ENCODE assay signal across 23 cellular contexts in genomic region chr15:49406352-49407118, GRCh38. TPM values are rescaled to one million over a fixed set of nuclear protein-coding genes. Genes with fewer than 3 reads are reported as not detected.
DNase-seq lines count a peak whose midpoint lies in the region; ATAC-seq and TF ChIP-seq lines count a peak whose summit lies in the region.
"Had no signal": no experiment of that assay in that cellular context is flagged by ENCODE, and none has a peak within 500 bp of the region (broad histone marks: within the 10 kb centered on the region; RNA-seq: fewer than 3 reads in every experiment).

No MANE protein-coding gene starts in this region.

- no peak overlapping the region for H2BK15ac ChIP-seq in mesenchymal stem cell (ENCODE audit: low read depth, poor library complexity, severe bottlenecking)

- H3K18ac ChIP-seq in mesenchymal stem cell (ENCODE audit: low read depth in 1 of 2, low read length in 2 of 2): peak overlapping the region in 1 of 2 experiments; percentile 28

- H3K4me2 ChIP-seq in mesenchymal stem cell (ENCODE audit: low read length, poor library complexity, severe bottlenecking): no peak overlapping the region

- WGBS in mesenchymal stem cell: 95% methylated on average over 17 of the region's 17 CpGs

- DNase-seq in cardiac septum (ENCODE audit: low spot score) (peak; percentile 49), left ventricle myocardium inferior (no peak), chondrocyte (ENCODE audit: low spot score) (peak; percentile 62), mesenchymal stem cell (no peak), OCI-M2 (lab: John Stamatoyannopoulos, UW; ENCODE audit: unreplicated experiment) (no peak), left colon (no peak), endothelial cell (ENCODE audit: low spot score) (no peak)
- DNase-seq: AML-193; C1 segment of cervical spinal cord; CD8-positive, alpha-beta T cell; DMS153; GM23248; NCI-H1105 treated with DMSO at 0.1 percent for 48 hours; NCI-H1694; NCI-H2081; NCI-H2171; NCI-H524 treated with DMSO at 0.1 percent for 48 hours; OCI-M1; SIG-M5 had no signal

- peak overlapping the region in 1 of 2 experiments; percentile 54 for H2BK12ac ChIP-seq in mesenchymal stem cell (ENCODE audit: low read length in 2 of 2)

- H3K9me3 ChIP-seq in left ventricle myocardium inferior (replicated peaks) (peaks cover 5% of the 10 kb centered on the region), mesenchymal stem cell (ENCODE audit: control insufficient read depth, low read length) (no peaks in the 10 kb centered on the region)
- H3K9me3 ChIP-seq: HAP-1 had no signal

- no peak overlapping the region for H4K8ac ChIP-seq in mesenchymal stem cell (ENCODE audit: low read length)

- intact Hi-C loops in cardiac septum (cut with DNase I): no loop called here
- intact Hi-C loops in left ventricle myocardium inferior (cut with micrococcal nuclease): no loop called here
- intact Hi-C loops in left colon (cut with DNase I, micrococcal nuclease): no loop called here

- H3K9ac ChIP-seq in mesenchymal stem cell (ENCODE audit: low read length): no peak overlapping the region
- H3K9ac ChIP-seq: GM23248 had no signal

- H3K36me3 ChIP-seq in left ventricle myocardium inferior: no peaks in the 10 kb centered on the region
- no peaks in the 10 kb centered on the region for H3K36me3 ChIP-seq in mesenchymal stem cell (ENCODE audit: control insufficient read depth in 1 of 2, insufficient read depth in 2 of 2, low read depth in 1 of 2, low read length in 2 of 2)
- H3K36me3 ChIP-seq: HAP-1 had no signal

- H3K9me3 Mint-ChIP-seq in chondrocyte (ENCODE audit: low read depth) (peaks cover 8% of the 10 kb centered on the region), endothelial cell (ENCODE audit: unreplicated experiment) (no peaks in the 10 kb centered on the region)
- no peaks in the 10 kb centered on the region for H3K9me3 Mint-ChIP-seq in stimulated activated memory B cell treated with anti-CD40 and anti-IgM and Interleukin-4, amounts not matched to agents 10 μg/mL and 1 μg/mL and 100 μg/mL, for 72 hours

- H2BK5ac ChIP-seq in mesenchymal stem cell (ENCODE audit: low read depth, low read length, poor library complexity, severe bottlenecking): no peak overlapping the region

- H3K23ac ChIP-seq in mesenchymal stem cell (ENCODE audit: low read length in 2 of 2): no peak overlapping the region

- H3K4me1 ChIP-seq in left ventricle myocardium inferior: no peaks in the 10 kb centered on the region
- no peaks in the 10 kb centered on the region for H3K4me1 ChIP-seq in mesenchymal stem cell (ENCODE audit: control insufficient read depth, insufficient read depth, low read depth, low read length)
- H3K4me1 ChIP-seq: HAP-1 had no signal

- no peaks in the 10 kb centered on the region for H3K79me1 ChIP-seq in mesenchymal stem cell (replicated peaks; ENCODE audit: low read length, poor library complexity, severe bottlenecking)

- H3K27ac Mint-ChIP-seq in chondrocyte (ENCODE audit: unreplicated experiment) (no peak overlapping the region), endothelial cell (ENCODE audit: unreplicated experiment) (no peak overlapping the region)
- H3K27ac Mint-ChIP-seq in stimulated activated memory B cell treated with anti-CD40 and anti-IgM and Interleukin-4, amounts not matched to agents 10 μg/mL and 1 μg/mL and 100 μg/mL, for 72 hours: no peak overlapping the region
- H3K27ac Mint-ChIP-seq: CD8-positive, alpha-beta T cell had no signal

- no peak overlapping the region for H2BK120ac ChIP-seq in mesenchymal stem cell (ENCODE audit: low read depth, low read length)

- H3K4me3 Mint-ChIP-seq in chondrocyte (ENCODE audit: unreplicated experiment): no peak overlapping the region
- no peak overlapping the region for H3K4me3 Mint-ChIP-seq in stimulated activated memory B cell treated with anti-CD40 and anti-IgM and Interleukin-4, amounts not matched to agents 10 μg/mL and 1 μg/mL and 100 μg/mL, for 72 hours
- no peak overlapping the region for H3K4me3 Mint-ChIP-seq in endothelial cell (ENCODE audit: unreplicated experiment)
- H3K4me3 Mint-ChIP-seq: CD8-positive, alpha-beta T cell had no signal

- no peak overlapping the region for H2AFZ ChIP-seq in mesenchymal stem cell (ENCODE audit: low read depth, low read length)
- H2AFZ ChIP-seq: GM23248 had no signal

- H2AK5ac ChIP-seq in mesenchymal stem cell (ENCODE audit: low read length, severe bottlenecking): no peak overlapping the region

- TF ChIP-seq CTCF in left ventricle myocardium inferior (IDR thresholded peaks at IDR 0.05; ENCODE audit: borderline replicate concordance) (no peak), chondrocyte (IDR thresholded peaks at IDR 0.05) (no peak), endothelial cell (IDR thresholded peaks at IDR 0.05; ENCODE audit: unreplicated experiment) (no peak)

- H3K27me3 Mint-ChIP-seq in chondrocyte (ENCODE audit: low read depth): peaks cover 18% of the 10 kb centered on the region
- peaks cover 38% of the 10 kb centered on the region for H3K27me3 Mint-ChIP-seq in stimulated activated memory B cell treated with anti-CD40 and anti-IgM and Interleukin-4, amounts not matched to agents 10 μg/mL and 1 μg/mL and 100 μg/mL, for 72 hours
- H3K27me3 Mint-ChIP-seq in endothelial cell (ENCODE audit: unreplicated experiment): no peaks in the 10 kb centered on the region

- H4K91ac ChIP-seq in mesenchymal stem cell (ENCODE audit: low read length): peak overlapping the region; percentile 72

- no peak overlapping the region for H3K4me3 ChIP-seq in left ventricle myocardium inferior
- H3K4me3 ChIP-seq in mesenchymal stem cell (ENCODE audit: insufficient read depth in 1 of 2, low read depth in 1 of 2, low read length in 2 of 2): no peak overlapping the region
- H3K4me3 ChIP-seq: GM23248, HAP-1 had no signal

- ATAC-seq in stimulated activated memory B cell treated with anti-CD40 and anti-IgM and Interleukin-4, amounts not matched to agents 10 μg/mL and 1 μg/mL and 100 μg/mL, for 72 hours: peak; percentile 47
- no peak for ATAC-seq in left colon
- ATAC-seq: CD8-positive, alpha-beta T cell had no signal

- no peak overlapping the region for H3K4ac ChIP-seq in mesenchymal stem cell (ENCODE audit: low read depth in 1 of 2, low read length in 2 of 2)

- H3K4me1 Mint-ChIP-seq in chondrocyte (ENCODE audit: low read depth) (no peaks in the 10 kb centered on the region), endothelial cell (ENCODE audit: unreplicated experiment) (no peaks in the 10 kb centered on the region)
- H3K4me1 Mint-ChIP-seq in stimulated activated memory B cell treated with anti-CD40 and anti-IgM and Interleukin-4, amounts not matched to agents 10 μg/mL and 1 μg/mL and 100 μg/mL, for 72 hours: no peaks in the 10 kb centered on the region

- H3K27ac ChIP-seq in left ventricle myocardium inferior (replicated peaks): no peak overlapping the region
- no peak overlapping the region for H3K27ac ChIP-seq in mesenchymal stem cell (ENCODE audit: low read length, poor library complexity, severe bottlenecking)
- H3K27ac ChIP-seq: GM23248 had no signal

- H3K14ac ChIP-seq in mesenchymal stem cell (ENCODE audit: low read length in 2 of 2): no peak overlapping the region

- H3K36me3 Mint-ChIP-seq in chondrocyte (ENCODE audit: low read depth) (peaks cover 2% of the 10 kb centered on the region), endothelial cell (ENCODE audit: low read depth, unreplicated experiment) (peaks cover 2% of the 10 kb centered on the region)
- no peaks in the 10 kb centered on the region for H3K36me3 Mint-ChIP-seq in stimulated activated memory B cell treated with anti-CD40 and anti-IgM and Interleukin-4, amounts not matched to agents 10 μg/mL and 1 μg/mL and 100 μg/mL, for 72 hours
- H3K36me3 Mint-ChIP-seq: CD8-positive, alpha-beta T cell had no signal

- no peaks in the 10 kb centered on the region for H3K27me3 ChIP-seq in left ventricle myocardium inferior (ENCODE audit: low read depth)
- H3K27me3 ChIP-seq in mesenchymal stem cell (ENCODE audit: control insufficient read depth in 1 of 2, insufficient read depth in 1 of 2, low read length in 2 of 2): no peaks in the 10 kb centered on the region

RNA-seq across cellular contexts. Expression of gene FGF7, which starts 16.5 kb away (rescaled TPM):
- total RNA-seq in cardiac septum: 7.2 TPM
- total RNA-seq in left ventricle myocardium inferior: 34.1 TPM
- 1.1 TPM in 1 of 3 replicates, not detected in the others for total RNA-seq in chondrocyte
- polyA plus RNA-seq in mesenchymal stem cell (2013, experiment 1 of 2): 30.7 TPM
- polyA plus RNA-seq in mesenchymal stem cell (2013, experiment 2 of 2): 30.1 TPM
- total RNA-seq in left colon: 10 to 100 TPM in 1 of 2 donors, 1 to 10 TPM in 1; 4.5 to 11.0 TPM
- total RNA-seq in endothelial cell (ENCODE audit: unreplicated experiment): 0.23 TPM
- total RNA-seq: A172; CD8-positive, alpha-beta T cell; G401 had no signal

Comparison
In these comparisons a context has a peak if more than half of its experiments do, and no peak if none do; other contexts are left out.
1. DNase-seq: peak in cardiac septum (single experiment) and chondrocyte (single experiment); none in left ventricle myocardium inferior (single experiment), mesenchymal stem cell (single experiment), OCI-M2 (single experiment), left colon (0 of 2) and endothelial cell (single experiment).